8 cellular contexts compared by ENCODE assay signal in the genomic region with DNA sequence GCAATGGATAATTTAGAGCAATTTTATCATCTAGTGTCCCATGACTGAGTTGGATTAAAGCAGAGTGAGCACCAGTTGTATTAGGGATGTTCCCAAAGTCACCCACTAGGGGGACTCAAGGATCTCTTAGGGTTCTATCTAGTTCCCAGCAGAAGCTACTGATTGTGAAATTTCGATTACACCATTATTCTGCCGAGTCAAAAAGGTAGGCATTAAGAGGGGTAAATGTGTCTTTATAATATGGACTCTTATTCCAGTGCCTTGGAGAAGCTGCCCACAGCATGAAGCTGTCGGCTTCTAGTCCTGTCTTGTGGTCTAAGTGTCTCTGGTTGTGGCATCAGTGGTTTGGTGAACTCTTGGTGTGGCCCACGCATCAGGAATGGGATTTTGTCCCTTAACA. TPM values are rescaled to one million over a fixed set of nuclear protein-coding genes. Genes with fewer than 3 reads are reported as not detected.
DNase-seq lines count a peak whose midpoint lies in the region; ATAC-seq and TF ChIP-seq lines count a peak whose summit lies in the region.

No MANE protein-coding gene starts in this region.

- no peak overlapping the region for H3K27ac Mint-ChIP-seq in activated naive CD4-positive, alpha-beta T cell treated with anti-CD3 and anti-CD28 coated beads for 36 hours
- H3K27ac Mint-ChIP-seq in activated naive CD8-positive, alpha-beta T cell treated with anti-CD3 and anti-CD28 coated beads, Interleukin-2, amount 50 U/mL, for 24 hours, result no peak overlapping the region

- H3K9me3 Mint-ChIP-seq in activated naive CD4-positive, alpha-beta T cell treated with anti-CD3 and anti-CD28 coated beads for 36 hours, result no peaks in the 10 kb centered on the region
- H3K9me3 Mint-ChIP-seq in activated naive CD8-positive, alpha-beta T cell treated with anti-CD3 and anti-CD28 coated beads, Interleukin-2, amount 50 U/mL, for 24 hours, result no peaks in the 10 kb centered on the region

- no peaks in the 10 kb centered on the region for H3K27me3 Mint-ChIP-seq in activated naive CD4-positive, alpha-beta T cell treated with anti-CD3 and anti-CD28 coated beads for 36 hours (ENCODE audit: low read depth)
- H3K27me3 Mint-ChIP-seq in activated naive CD8-positive, alpha-beta T cell treated with anti-CD3 and anti-CD28 coated beads, Interleukin-2, amount 50 U/mL, for 24 hours, result no peaks in the 10 kb centered on the region

- peaks cover 0 to 21% (median 4%) of the 10 kb centered on the region in 9 donors for H3K4me1 ChIP-seq in heart right ventricle

- no peaks in the 10 kb centered on the region for H3K36me3 Mint-ChIP-seq in activated naive CD4-positive, alpha-beta T cell treated with anti-CD3 and anti-CD28 coated beads for 36 hours (ENCODE audit: low read depth)
- H3K36me3 Mint-ChIP-seq in activated naive CD8-positive, alpha-beta T cell treated with anti-CD3 and anti-CD28 coated beads, Interleukin-2, amount 50 U/mL, for 24 hours (ENCODE audit: low read depth), result no peaks in the 10 kb centered on the region

- WGBS in heart right ventricle, 2 donors, result 50 to 51% methylated on average over 4 of the region's 4 CpGs

- ATAC-seq in HG02623 (IDR thresholded peaks at IDR 0.05; ENCODE audit: unreplicated experiment) (peak; percentile 53), heart right ventricle (peak; percentile 84 to 93 (median 92)), GM21717 (IDR thresholded peaks at IDR 0.05; ENCODE audit: unreplicated experiment) (no peak)
- ATAC-seq in activated naive CD8-positive, alpha-beta T cell treated with anti-CD3 and anti-CD28 coated beads, Interleukin-2, amount 50 U/mL, for 24 hours, result peak; percentile 82

- H3K27me3 ChIP-seq in heart right ventricle, result no peaks in the 10 kb centered on the region

- peaks cover 18% of the 10 kb centered on the region for H3K4me1 Mint-ChIP-seq in activated naive CD4-positive, alpha-beta T cell treated with anti-CD3 and anti-CD28 coated beads for 36 hours (ENCODE audit: low read depth)
- peaks cover 17% of the 10 kb centered on the region for H3K4me1 Mint-ChIP-seq in activated naive CD8-positive, alpha-beta T cell treated with anti-CD3 and anti-CD28 coated beads, Interleukin-2, amount 50 U/mL, for 24 hours

- intact Hi-C loops in activated naive CD4-positive, alpha-beta T cell treated with anti-CD3 and anti-CD28 coated beads for 36 hours (cut with micrococcal nuclease), result loop anchor here (1.0 to 5.0 kb wide), 5 partner anchors 97 to 299 kb away; no protein-coding TSS in a partner anchor
- intact Hi-C loops in heart right ventricle (cut with DNase I), result loop anchor here in 8 of 10 donors (1.0 to 10.0 kb wide), 6 partner anchors 24 to 151 kb away; a partner anchor contains a TSS

- peaks cover 0 to 14% (median 0%) of the 10 kb centered on the region in 9 donors for H3K36me3 ChIP-seq in heart right ventricle

- no peaks in the 10 kb centered on the region for H3K9me3 ChIP-seq in heart right ventricle

- TF ChIP-seq CTCF in heart right ventricle (IDR thresholded peaks at IDR 0.05), result peak; percentile 84 to 94 (median 91)

- DNase-seq in activated naive CD4-positive, alpha-beta T cell treated with anti-CD3 and anti-CD28 coated beads for 36 hours, result peak; percentile 71
- DNase-seq in activated naive CD4-positive, alpha-beta T cell (lab: John Stamatoyannopoulos, UW), result no peak
- peak; percentile 74 for DNase-seq in NCI-H460 (ENCODE audit: extremely low read depth, low read depth)
- DNase-seq in activated naive CD8-positive, alpha-beta T cell treated with anti-CD3 and anti-CD28 coated beads, Interleukin-2, amount 50 U/mL, for 24 hours, result peak; percentile 30
- DNase-seq in heart right ventricle, result peak in 1 of 2 donors; percentile 74
- DNase-seq in putamen (ENCODE audit: low spot score), result peak; percentile 71

- no peak overlapping the region for H3K27ac ChIP-seq in heart right ventricle

- H3K4me3 Mint-ChIP-seq in activated naive CD4-positive, alpha-beta T cell treated with anti-CD3 and anti-CD28 coated beads for 36 hours, result no peak overlapping the region
- no peak overlapping the region for H3K4me3 Mint-ChIP-seq in activated naive CD8-positive, alpha-beta T cell treated with anti-CD3 and anti-CD28 coated beads, Interleukin-2, amount 50 U/mL, for 24 hours

- CTCF ChIA-PET in activated naive CD4-positive, alpha-beta T cell treated with anti-CD3 and anti-CD28 coated beads for 36 hours (lab: Charles Lee), result interaction anchor here (0.6 to 2.2 kb wide), 29 partner anchors 8 to 535 kb away, joined by 3 to 24 read pairs (median 4); a partner anchor contains a TSS

- no peak overlapping the region for H3K4me3 ChIP-seq in heart right ventricle

RNA-seq across cellular contexts. Expression of a gene that starts 53.3 kb away (rescaled TPM):
- total RNA-seq in activated naive CD4-positive, alpha-beta T cell treated with anti-CD3 and anti-CD28 coated beads for 36 hours, result 1 to 10 TPM; 8.7 to 8.9 TPM
- 7.9 and 8.4 TPM in 2 replicates for total RNA-seq in NCI-H460 (2014; rRNA removed; shearing (Covaris generic))
- 10.2 and 11.0 TPM in 2 replicates for polyA plus RNA-seq in NCI-H460 (2014; cell fraction: nucleus; rRNA removed)
- total RNA-seq in heart right ventricle, result 10 to 100 TPM in 9 of 10 donors, 1 to 10 TPM in 1; 9.7 to 24.3 (median 13.1) TPM
- 10 to 100 TPM; 10.6 to 24.4 TPM for polyA plus RNA-seq in heart right ventricle

Comparison
In these comparisons a context has a peak if more than half of its experiments do, and no peak if none do; other contexts are left out.
1. DNase-seq: peak in activated naive CD4-positive, alpha-beta T cell treated with anti-CD3 and anti-CD28 coated beads for 36 hours (single experiment), NCI-H460 (single experiment), activated naive CD8-positive, alpha-beta T cell treated with anti-CD3 and anti-CD28 coated beads, Interleukin-2, amount 50 U/mL, for 24 hours (single experiment) and putamen (single experiment); none in activated naive CD4-positive, alpha-beta T cell (0 of 4).